Comparison of ENCODE assay signal across 23 cellular contexts in genomic region chr2:74291891-74292621, GRCh38. TPM values are rescaled to one million over a fixed set of nuclear protein-coding genes. Genes with fewer than 3 reads are reported as not detected.
DNase-seq lines count a peak whose midpoint lies in the region; ATAC-seq and TF ChIP-seq lines count a peak whose summit lies in the region.
"Had no signal": no experiment of that assay in that cellular context is flagged by ENCODE, and none has a peak within 500 bp of the region (broad histone marks: within the 10 kb centered on the region; RNA-seq: fewer than 3 reads in every experiment).

No MANE protein-coding gene starts in this region.

- 97% methylated on average over 4 of the region's 6 CpGs for WGBS in esophagus muscularis mucosa

- TF ChIP-seq CTCF in HEK293 (tag by site-specific recombination; IDR thresholded peaks at IDR 0.05) (no peak), neural crest cell (conservative IDR thresholded peaks at IDR 0.05) (no peak), RWPE1 (conservative IDR thresholded peaks at IDR 0.05; ENCODE audit: low read depth) (no peak), esophagus muscularis mucosa (IDR thresholded peaks at IDR 0.05) (no peak)

- H3K4me3 ChIP-seq in HEK293 (ENCODE audit: low read depth, low read length), result no peak overlapping the region
- no peak overlapping the region for H3K4me3 ChIP-seq in esophagus muscularis mucosa
- H3K4me3 ChIP-seq: A549, breast epithelium, heart left ventricle, vagina had no signal

- POLR2A ChIA-PET in activated CD4-positive, alpha-beta T cell treated with anti-CD3 and anti-CD28 coated beads, Interleukin-2, amount 10 ng/mL, durations not matched to agents 7 days and 5 days (lab: Charles Lee), result no interaction called here
- POLR2A ChIA-PET in activated CD4-positive, alpha-beta T cell treated with anti-CD3 and anti-CD28 coated beads for 36 hours (lab: Charles Lee), result no interaction called here
- POLR2A ChIA-PET in HEK293 (lab: Yijun Ruan, JAX) (interaction anchor here (0.7 kb wide), 1 partner anchor 362 kb away, joined by 4 read pairs; the partner anchor contains the start of gene SEMA4F), RWPE1 (lab: Yijun Ruan, JAX; ENCODE audit: low non-redundant PET) (no interaction called here)

- H3K36me3 Mint-ChIP-seq in activated CD4-positive, alpha-beta T cell treated with anti-CD3 and anti-CD28 coated beads, Interleukin-2, amount 10 ng/mL, durations not matched to agents 7 days and 5 days (ENCODE audit: low read depth), result peaks cover 3% of the 10 kb centered on the region
- peaks cover 1% of the 10 kb centered on the region for H3K36me3 Mint-ChIP-seq in activated CD4-positive, alpha-beta T cell treated with anti-CD3 and anti-CD28 coated beads for 36 hours (ENCODE audit: low read depth)
- no peaks in the 10 kb centered on the region for H3K36me3 Mint-ChIP-seq in neural crest cell (ENCODE audit: low read depth)
- H3K36me3 Mint-ChIP-seq: CD14-positive monocyte had no signal

- CTCF ChIA-PET in activated CD4-positive, alpha-beta T cell treated with anti-CD3 and anti-CD28 coated beads, Interleukin-2, amount 10 ng/mL, durations not matched to agents 7 days and 5 days (lab: Charles Lee), result interaction anchor here (1.3 to 2.1 kb wide), 3 partner anchors 12 to 43 kb away, joined by 4 to 5 read pairs (median 4); no protein-coding TSS in a partner anchor
- CTCF ChIA-PET in activated CD4-positive, alpha-beta T cell treated with anti-CD3 and anti-CD28 coated beads for 36 hours (lab: Charles Lee), result interaction anchor here (1.2 to 1.5 kb wide), 5 partner anchors 9 to 43 kb away, joined by 3 to 8 read pairs (median 5); no protein-coding TSS in a partner anchor
- CTCF ChIA-PET in HEK293 (lab: Yijun Ruan, JAX), result interaction anchor here (0.7 to 2.5 kb wide), 4 partner anchors 43 to 587 kb away, joined by 3 to 12 read pairs (median 3); no protein-coding TSS in a partner anchor
- CTCF ChIA-PET in RWPE1 (lab: Yijun Ruan, JAX), result interaction anchor here (0.5 to 0.6 kb wide), 2 partner anchors 46 to 853 kb away, joined by 3 to 4 read pairs; no protein-coding TSS in a partner anchor

- TF ChIP-seq EP300 in esophagus muscularis mucosa (IDR thresholded peaks at IDR 0.05), result no peak

- H3K4me1 ChIP-seq in HEK293 (ENCODE audit: control insufficient read depth, insufficient read depth, low read length) (no peaks in the 10 kb centered on the region), esophagus muscularis mucosa (no peaks in the 10 kb centered on the region)
- H3K4me1 ChIP-seq: A549, breast epithelium, vagina had no signal

- DNase-seq in activated CD4-positive, alpha-beta T cell treated with anti-CD3 and anti-CD28 coated beads, Interleukin-2, amount 10 ng/mL, durations not matched to agents 7 days and 5 days, result no peak
- no peak for DNase-seq in activated CD4-positive, alpha-beta T cell treated with anti-CD3 and anti-CD28 coated beads for 36 hours
- DNase-seq in cerebellar cortex (ENCODE audit: low spot score) (peak; percentile 56), neural crest cell (ENCODE audit: low read depth, low spot score) (no peak), RWPE1 (ENCODE audit: low spot score) (no peak), esophagus muscularis mucosa (ENCODE audit: extremely low spot score) (no peak)
- DNase-seq: activated CD4-positive, CD25-positive, alpha-beta regulatory T cell; activated naive CD4-positive, alpha-beta T cell treated with Interleukin-2 at 50 U/mL for 16 hours; effector CD4-positive, alpha-beta T cell; H7; heart left ventricle; Kasumi-1; mesendoderm; NCI-H1092 treated with DMSO at 0.1 percent for 48 hours; NCI-H2171; SHP77 treated with DMSO at 0.1 percent for 48 hours; T-helper 2 cell had no signal

- H3K27me3 ChIP-seq in esophagus muscularis mucosa, result no peaks in the 10 kb centered on the region
- H3K27me3 ChIP-seq: breast epithelium, heart left ventricle, vagina had no signal

- H3K9me3 ChIP-seq in HEK293 (ENCODE audit: control insufficient read depth, insufficient read depth, low read depth, low read length) (no peaks in the 10 kb centered on the region), esophagus muscularis mucosa (no peaks in the 10 kb centered on the region)
- H3K9me3 ChIP-seq: A549, breast epithelium, heart left ventricle, vagina had no signal

- peaks cover 17% of the 10 kb centered on the region for H3K4me1 Mint-ChIP-seq in activated CD4-positive, alpha-beta T cell treated with anti-CD3 and anti-CD28 coated beads, Interleukin-2, amount 10 ng/mL, durations not matched to agents 7 days and 5 days
- peaks cover 17% of the 10 kb centered on the region for H3K4me1 Mint-ChIP-seq in activated CD4-positive, alpha-beta T cell treated with anti-CD3 and anti-CD28 coated beads for 36 hours
- H3K4me1 Mint-ChIP-seq in neural crest cell, result peaks cover 17% of the 10 kb centered on the region

- intact Hi-C loops in activated CD4-positive, alpha-beta T cell treated with anti-CD3 and anti-CD28 coated beads for 36 hours (cut with DNase I, micrococcal nuclease), result no loop called here
- intact Hi-C loops in esophagus muscularis mucosa (cut with DNase I), result no loop called here

- H3K9me3 Mint-ChIP-seq in activated CD4-positive, alpha-beta T cell treated with anti-CD3 and anti-CD28 coated beads, Interleukin-2, amount 10 ng/mL, durations not matched to agents 7 days and 5 days, result no peaks in the 10 kb centered on the region
- no peaks in the 10 kb centered on the region for H3K9me3 Mint-ChIP-seq in activated CD4-positive, alpha-beta T cell treated with anti-CD3 and anti-CD28 coated beads for 36 hours (ENCODE audit: low read depth)
- no peaks in the 10 kb centered on the region for H3K9me3 Mint-ChIP-seq in neural crest cell
- H3K9me3 Mint-ChIP-seq: CD14-positive monocyte had no signal

- H3K4me3 Mint-ChIP-seq in activated CD4-positive, alpha-beta T cell treated with anti-CD3 and anti-CD28 coated beads, Interleukin-2, amount 10 ng/mL, durations not matched to agents 7 days and 5 days, result no peak overlapping the region
- no peak overlapping the region for H3K4me3 Mint-ChIP-seq in activated CD4-positive, alpha-beta T cell treated with anti-CD3 and anti-CD28 coated beads for 36 hours
- no peak overlapping the region for H3K4me3 Mint-ChIP-seq in neural crest cell
- H3K4me3 Mint-ChIP-seq: CD14-positive monocyte had no signal

- peaks cover 2% of the 10 kb centered on the region for H3K27me3 Mint-ChIP-seq in activated CD4-positive, alpha-beta T cell treated with anti-CD3 and anti-CD28 coated beads, Interleukin-2, amount 10 ng/mL, durations not matched to agents 7 days and 5 days
- H3K27me3 Mint-ChIP-seq in activated CD4-positive, alpha-beta T cell treated with anti-CD3 and anti-CD28 coated beads for 36 hours, result no peaks in the 10 kb centered on the region
- peaks cover 32% of the 10 kb centered on the region for H3K27me3 Mint-ChIP-seq in neural crest cell (ENCODE audit: low read depth)

- H3K27ac ChIP-seq in HEK293 (ENCODE audit: extremely low read depth, low read depth, low read length) (no peak overlapping the region), RWPE1 (no peak overlapping the region), esophagus muscularis mucosa (replicated peaks in 1 of 4) (no peak overlapping the region)
- H3K27ac ChIP-seq: A549, breast epithelium, vagina had no signal

- TF ChIP-seq POLR2A in esophagus muscularis mucosa (IDR thresholded peaks at IDR 0.05; ENCODE audit: low read depth), result no peak

- H3K36me3 ChIP-seq in HEK293 (ENCODE audit: control insufficient read depth in 2 of 2, insufficient read depth in 1 of 2, low read length in 2 of 2), result no peaks in the 10 kb centered on the region
- H3K36me3 ChIP-seq in esophagus muscularis mucosa, result peaks cover 0 to 19% (median 0%) of the 10 kb centered on the region in 4 donors
- H3K36me3 ChIP-seq: breast epithelium, heart left ventricle, vagina had no signal

- peak overlapping the region; percentile 15 for H3K27ac Mint-ChIP-seq in activated CD4-positive, alpha-beta T cell treated with anti-CD3 and anti-CD28 coated beads, Interleukin-2, amount 10 ng/mL, durations not matched to agents 7 days and 5 days
- H3K27ac Mint-ChIP-seq in activated CD4-positive, alpha-beta T cell treated with anti-CD3 and anti-CD28 coated beads for 36 hours, result no peak overlapping the region
- peak overlapping the region; percentile 8 for H3K27ac Mint-ChIP-seq in neural crest cell (ENCODE audit: unreplicated experiment)
- H3K27ac Mint-ChIP-seq: CD14-positive monocyte had no signal

- ATAC-seq in activated CD4-positive, alpha-beta T cell treated with anti-CD3 and anti-CD28 coated beads for 36 hours, result no peak
- ATAC-seq in HG03108 (IDR thresholded peaks at IDR 0.05; ENCODE audit: unreplicated experiment), result no peak

TF ChIP-seq in HEK293, 187 proteins besides CTCF, POLR2A, EP300 and RAD21:
- peak; percentile 82 for TF ChIP-seq ZIC2 (tag by site-specific recombination; IDR thresholded peaks at IDR 0.05)
- no peak for TF ChIP-seq ZNF280D (tag by site-specific recombination; IDR thresholded peaks at IDR 0.05)
- no peak for TF ChIP-seq ZNF155 (tag by site-specific recombination; IDR thresholded peaks at IDR 0.05)
TF ChIP-seq in HEK293: peak in this region for 1.

RNA-seq across cellular contexts. Expression of gene SLC4A5, which starts 51.2 kb away (rescaled TPM):
- 1 to 10 TPM; 3.0 to 4.3 TPM for total RNA-seq in activated CD4-positive, alpha-beta T cell treated with anti-CD3 and anti-CD28 coated beads, Interleukin-2, amount 10 ng/mL, durations not matched to agents 7 days and 5 days
- 1 to 10 TPM; 2.2 to 2.7 TPM for total RNA-seq in activated CD4-positive, alpha-beta T cell treated with anti-CD3 and anti-CD28 coated beads for 36 hours
- total RNA-seq in neural crest cell, result 1.3 and 3.0 TPM in 2 replicates
- 1 to 10 TPM in 3 of 4 donors, under 1 TPM in 1; 0.50 to 1.8 (median 1.4) TPM for total RNA-seq in esophagus muscularis mucosa
